ENCODE assay signal across 1 cellular context in genomic region chr12:113214938-113215400, GRCh38.
TF ChIP-seq lines count a peak whose summit lies in the region.

No MANE protein-coding gene starts in this region.

TF ChIP-seq in K562, 482 proteins besides CTCF, POLR2A, EP300 and RAD21 (continued from another document and continues in another):
- no peak for TF ChIP-seq GTF3C2 (IDR thresholded peaks at IDR 0.05; ENCODE audit: borderline replicate concordance, extremely low read depth, insufficient read length)
- TF ChIP-seq KLF16 (IDR thresholded peaks at IDR 0.05) = no peak
- TF ChIP-seq LARP7 (IDR thresholded peaks at IDR 0.05) = no peak
- TF ChIP-seq CEBPG (CRISPR knock-in tag; IDR thresholded peaks at IDR 0.05) = peak; percentile 75
- TF ChIP-seq CEBPG (tag; conservative IDR thresholded peaks at IDR 0.05 in 1 of 2, IDR thresholded peaks at IDR 0.05 in 1 of 2) = peak; percentile 95 to 99
- no peak for TF ChIP-seq ZNF224 (CRISPR knock-in tag; IDR thresholded peaks at IDR 0.05)
- TF ChIP-seq IRF9 (tag; IDR thresholded peaks at IDR 0.05) = no peak
- 0 out of 4 replicates have a peak, but pooled peaks of 1 of the 2 experiments have one; percentile 40 for TF ChIP-seq MLLT1 (IDR thresholded peaks at IDR 0.05)
- no peak for TF ChIP-seq BCLAF1 (IDR thresholded peaks at IDR 0.05; ENCODE audit: borderline replicate concordance in 1 of 2, control insufficient read depth in 1 of 2, low read depth in 2 of 2, low read length in 1 of 2)
- TF ChIP-seq GATA2 (CRISPR knock-in tag; IDR thresholded peaks at IDR 0.05) = no peak
- no peak for TF ChIP-seq HOMEZ (CRISPR knock-in tag; IDR thresholded peaks at IDR 0.05)
- no peak for TF ChIP-seq CLOCK (CRISPR knock-in tag; IDR thresholded peaks at IDR 0.05; ENCODE audit: borderline replicate concordance)
- no peak for TF ChIP-seq HMGN3 (IDR thresholded peaks at IDR 0.05; ENCODE audit: borderline replicate concordance, extremely low read depth, insufficient read length, low read depth, low read length)
- TF ChIP-seq FOSL1 (tag; conservative IDR thresholded peaks at IDR 0.05) = peak; percentile 93
- no peak for TF ChIP-seq MEIS2 (IDR thresholded peaks at IDR 0.05; ENCODE audit: partially characterized antibody)
- TF ChIP-seq ZNF217 (CRISPR knock-in tag; IDR thresholded peaks at IDR 0.05) = no peak
- TF ChIP-seq KLF13 (tag; IDR thresholded peaks at IDR 0.05; ENCODE audit: borderline replicate concordance, low read depth) = no peak
- no peak for TF ChIP-seq CTBP1 (IDR thresholded peaks at IDR 0.05; ENCODE audit: borderline replicate concordance)
- no peak for TF ChIP-seq ZNF644 (tag; IDR thresholded peaks at IDR 0.05; ENCODE audit: low read depth)
- TF ChIP-seq TAF1 (IDR thresholded peaks at IDR 0.05; ENCODE audit: control insufficient read depth, extremely low read depth, insufficient read depth, low read length, severe bottlenecking) = no peak
- TF ChIP-seq KLF1 (tag; IDR thresholded peaks at IDR 0.05) = no peak
- TF ChIP-seq CAMTA2 (CRISPR knock-in tag; conservative IDR thresholded peaks at IDR 0.05) = no peak
- no peak for TF ChIP-seq KAT8 (IDR thresholded peaks at IDR 0.05; ENCODE audit: low read depth)
- TF ChIP-seq ZNF507 (tag; conservative IDR thresholded peaks at IDR 0.05) = no peak
- TF ChIP-seq KLF10 (CRISPR knock-in tag; IDR thresholded peaks at IDR 0.05) = no peak
- TF ChIP-seq ZKSCAN8 (CRISPR knock-in tag; IDR thresholded peaks at IDR 0.05) = no peak
- no peak for TF ChIP-seq DACH1 (IDR thresholded peaks at IDR 0.05; ENCODE audit: partially characterized antibody)
- TF ChIP-seq U2AF1 (optimal IDR thresholded peaks at IDR 0.05; ENCODE audit: low read depth, low read length) = no peak
- TF ChIP-seq ZNF280A (IDR thresholded peaks at IDR 0.05; ENCODE audit: low read depth, partially characterized antibody) = no peak
- no peak for TF ChIP-seq TAL1 (IDR thresholded peaks at IDR 0.05)
- TF ChIP-seq ZBTB17 (CRISPR knock-in tag; IDR thresholded peaks at IDR 0.05) = no peak
- TF ChIP-seq ARID3A (IDR thresholded peaks at IDR 0.05; ENCODE audit: borderline replicate concordance, low read depth, low read length) = no peak
- TF ChIP-seq RBBP5 (IDR thresholded peaks at IDR 0.05; ENCODE audit: borderline replicate concordance, insufficient read depth, low read length, poor library complexity, severe bottlenecking) = no peak
- TF ChIP-seq AFF1 (IDR thresholded peaks at IDR 0.05; ENCODE audit: low read depth in 1 of 2, partially characterized antibody in 2 of 2) = no peak
- no peak for TF ChIP-seq SMAD1 (IDR thresholded peaks at IDR 0.05; ENCODE audit: low read depth, low read length, partially characterized antibody)
- TF ChIP-seq ELF4 (CRISPR knock-in tag; IDR thresholded peaks at IDR 0.05) = no peak
- TF ChIP-seq STAT5A (IDR thresholded peaks at IDR 0.05; ENCODE audit: borderline replicate concordance, low read length) = no peak
- no peak for TF ChIP-seq MED1 (CRISPR knock-in tag; IDR thresholded peaks at IDR 0.05; ENCODE audit: borderline replicate concordance)
- TF ChIP-seq TCF15 (CRISPR knock-in tag; IDR thresholded peaks at IDR 0.05) = no peak
- no peak for TF ChIP-seq MYNN (IDR thresholded peaks at IDR 0.05)
- no peak for TF ChIP-seq MYNN (CRISPR knock-in tag; IDR thresholded peaks at IDR 0.05)
- TF ChIP-seq RFX7 (CRISPR knock-in tag; IDR thresholded peaks at IDR 0.05) = no peak
- TF ChIP-seq NR1H2 (CRISPR knock-in tag; IDR thresholded peaks at IDR 0.05) = no peak
- TF ChIP-seq TFAM (CRISPR knock-in tag; conservative IDR thresholded peaks at IDR 0.05) = no peak
